In the genomic region with DNA sequence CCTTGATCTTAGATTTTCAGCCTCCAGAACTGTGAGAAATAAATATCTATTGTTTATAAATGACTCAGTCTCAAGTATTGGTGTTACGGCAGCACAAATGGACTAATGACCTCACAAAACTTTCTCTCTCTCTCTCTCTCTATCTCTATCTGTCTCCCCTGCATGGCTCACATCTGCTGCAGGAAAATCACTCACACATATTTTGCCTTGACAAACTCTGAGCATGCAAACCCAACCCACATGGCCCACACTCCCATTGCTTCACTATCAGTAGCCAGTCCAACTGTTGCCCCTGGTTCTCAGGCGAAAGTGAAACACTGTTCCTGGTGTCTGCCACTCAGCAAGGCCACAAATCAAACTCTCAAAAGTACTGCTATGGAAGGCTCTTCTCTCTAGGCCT, we compare ENCODE assay signal across 16 cellular contexts.
DNase-seq lines count a peak whose midpoint lies in the region; ATAC-seq, FAIRE-seq and TF ChIP-seq lines count a peak whose summit lies in the region.
"Had no signal": no experiment of that assay in that cellular context is flagged by ENCODE, and none has a peak within 500 bp of the region (broad histone marks: within the 10 kb centered on the region; RNA-seq: fewer than 3 reads in every experiment).

No MANE protein-coding gene starts in this region.

- peak; percentile 39 for DNase-seq in AG08395 (ENCODE audit: low spot score)
- no peak for DNase-seq in GM19239 (ENCODE audit: insufficient read length, low spot score)
- peak; percentile 56 for DNase-seq in fibroblast of pulmonary artery (ENCODE audit: low read depth)
- DNase-seq in activated CD4-positive, alpha-beta T cell treated with anti-CD3 and anti-CD28 coated beads, Interleukin-2, amount 50 U/mL, for 4 hours: no peak
- no peak for DNase-seq in activated gamma-delta T cell treated with Interleukin-2 at 50 U/mL for 16 hours
- no peak for DNase-seq in cerebellum (ENCODE audit: low spot score)
- DNase-seq in NCI-H2227 treated with DMSO at 0.1 percent for 48 hours (lab: John Stamatoyannopoulos, UW): no peak
- DNase-seq: activated CD4-positive, CD25-positive, alpha-beta regulatory T cell; activated T-cell treated with anti-CD3 and anti-CD28 coated beads, Interleukin-2, amount 50 U/mL, for 4 hours; DND-41; NCI-H1417 treated with DMSO at 0.1 percent for 48 hours; NCI-H82 had no signal

- FAIRE-seq in GM19239 (lab: Jason Lieb, UNC): peak; percentile 92

- no peak for TF ChIP-seq CTCF in fibroblast of pulmonary artery (IDR thresholded peaks at IDR 0.05; ENCODE audit: low read length, missing control alignments)

- no peak overlapping the region for H3K4me3 ChIP-seq in fibroblast of pulmonary artery (replicated peaks; ENCODE audit: low read depth, low read length)
- H3K4me3 ChIP-seq: smooth muscle cell, tibial nerve had no signal

- ATAC-seq in HG03196 (IDR thresholded peaks at IDR 0.05; ENCODE audit: unreplicated experiment): peak; percentile 40
- ATAC-seq: activated T-cell treated with anti-CD3 and anti-CD28 coated beads, Interleukin-2, amount 50 U/mL, for 4 hours; SK-N-SH treated with all-trans-retinoic acid at 6 μM for 48 hours had no signal

Comparison
In these comparisons a context has a peak if more than half of its experiments do, and no peak if none do; other contexts are left out.
1. DNase-seq: peak in AG08395 (single experiment) and fibroblast of pulmonary artery (single experiment); none in GM19239 (single experiment), activated CD4-positive, alpha-beta T cell treated with anti-CD3 and anti-CD28 coated beads, Interleukin-2, amount 50 U/mL, for 4 hours (0 of 2), activated gamma-delta T cell treated with Interleukin-2 at 50 U/mL for 16 hours (single experiment), cerebellum (single experiment) and NCI-H2227 treated with DMSO at 0.1 percent for 48 hours (single experiment).